18 cellular contexts compared by ENCODE assay signal in the genomic region with DNA sequence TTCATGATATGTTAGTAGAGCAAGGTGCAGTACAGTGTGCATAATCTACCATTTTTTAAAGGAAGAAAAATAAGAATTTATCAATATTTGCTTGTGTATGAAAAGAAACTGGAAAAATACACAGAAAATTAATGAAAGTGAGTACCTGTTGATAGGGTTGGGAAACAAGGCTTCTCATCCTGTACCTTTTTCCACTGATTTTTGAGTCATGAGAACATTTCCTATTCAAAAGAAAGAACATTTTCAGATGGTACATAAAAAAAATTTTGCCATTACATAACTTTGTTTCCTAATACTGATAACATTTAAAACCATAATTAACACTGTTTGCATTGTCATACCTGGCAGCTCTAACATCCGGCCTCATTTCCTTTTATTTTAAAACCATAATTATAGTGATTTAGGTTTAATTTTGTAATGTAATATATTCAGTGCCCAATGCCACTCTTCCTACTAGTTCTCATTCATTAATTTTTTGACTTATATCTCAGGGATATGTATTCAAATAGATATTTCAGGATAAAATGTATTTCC. TPM values are rescaled to one million over a fixed set of nuclear protein-coding genes. Genes with fewer than 3 reads are reported as not detected.
A peak's percentile ranks its signal among the peaks of the same experiment; 100 is the strongest.
DNase-seq lines count a peak whose midpoint lies in the region; ATAC-seq and TF ChIP-seq lines count a peak whose summit lies in the region.
"Had no signal": no experiment of that assay in that cellular context is flagged by ENCODE, and none has a peak within 500 bp of the region (broad histone marks: within the 10 kb centered on the region; RNA-seq: fewer than 3 reads in every experiment).

No MANE protein-coding gene starts in this region.

- H3K4me1 Mint-ChIP-seq in activated naive CD4-positive, alpha-beta T cell treated with anti-CD3 and anti-CD28 coated beads, Interleukin-2, amount 10 ng/mL, durations not matched to agents 7 days and 5 days = peaks cover 49% of the 10 kb centered on the region
- peaks cover 33% of the 10 kb centered on the region for H3K4me1 Mint-ChIP-seq in stimulated activated memory B cell treated with anti-CD40 and anti-IgM and Interleukin-4, amounts not matched to agents 10 μg/mL and 1 μg/mL and 100 μg/mL, for 72 hours
- peaks cover 83% of the 10 kb centered on the region for H3K4me1 Mint-ChIP-seq in CD4-positive, alpha-beta T cell (ENCODE audit: low read depth)

- H3K4me3 ChIP-seq in OCI-LY7 (ENCODE audit: low read depth, low read length, poor library complexity, severe bottlenecking) = no peak overlapping the region
- H3K4me3 ChIP-seq in esophagus muscularis mucosa = no peak overlapping the region

- H3K4me2 ChIP-seq in OCI-LY7 (ENCODE audit: low read length) = peak overlapping the region; percentile 70

- TF ChIP-seq CTCF in OCI-LY7 (conservative IDR thresholded peaks at IDR 0.05; ENCODE audit: low read length) (no peak), esophagus muscularis mucosa (IDR thresholded peaks at IDR 0.05) (no peak)
- no peak for TF ChIP-seq CTCF in CD4-positive, alpha-beta T cell (IDR thresholded peaks at IDR 0.05)

- CTCF ChIA-PET in activated naive CD4-positive, alpha-beta T cell treated with anti-CD3 and anti-CD28 coated beads, Interleukin-2, amount 10 ng/mL, durations not matched to agents 7 days and 5 days (lab: Charles Lee) = interaction anchor here (0.9 to 2.7 kb wide), 5 partner anchors 9 to 27 kb away, joined by 3 to 20 read pairs (median 10); partner anchors contain the start of gene NKTR
- CTCF ChIA-PET in OCI-LY7 (lab: Charles Lee; ENCODE audit: unreplicated experiment) = interaction anchor here (0.9 kb wide), 1 partner anchor 54 kb away, joined by 3 read pairs; no protein-coding TSS in a partner anchor
- CTCF ChIA-PET in CD4-positive, alpha-beta T cell (lab: Charles Lee) = interaction anchor here (0.8 to 2.0 kb wide), 2 partner anchors 14 to 65 kb away, joined by 3 to 5 read pairs; no protein-coding TSS in a partner anchor

- H3K27ac ChIP-seq in OCI-LY7 (ENCODE audit: low read depth, low read length, poor library complexity, severe bottlenecking) (peak overlapping the region; percentile 54), esophagus muscularis mucosa (replicated peaks in 1 of 4) (peak overlapping the region; percentile 49 to 67 (median 62))
- H3K27ac ChIP-seq in CD4-positive, alpha-beta T cell (ENCODE audit: low read depth, low read length) = no peak overlapping the region

- no peak for TF ChIP-seq EP300 in esophagus muscularis mucosa (IDR thresholded peaks at IDR 0.05)

- ATAC-seq in stimulated activated memory B cell treated with anti-CD40 and anti-IgM and Interleukin-4, amounts not matched to agents 10 μg/mL and 1 μg/mL and 100 μg/mL, for 72 hours = no peak
- ATAC-seq in CD4-positive, alpha-beta T cell (ENCODE audit: poor library complexity) = no peak

- H3K27me3 ChIP-seq in esophagus muscularis mucosa = no peaks in the 10 kb centered on the region
- no peaks in the 10 kb centered on the region for H3K27me3 ChIP-seq in CD4-positive, alpha-beta T cell (ENCODE audit: control insufficient read depth, insufficient read depth, low read length)

- no peak overlapping the region for H3K4me3 Mint-ChIP-seq in activated naive CD4-positive, alpha-beta T cell treated with anti-CD3 and anti-CD28 coated beads, Interleukin-2, amount 10 ng/mL, durations not matched to agents 7 days and 5 days
- no peak overlapping the region for H3K4me3 Mint-ChIP-seq in stimulated activated memory B cell treated with anti-CD40 and anti-IgM and Interleukin-4, amounts not matched to agents 10 μg/mL and 1 μg/mL and 100 μg/mL, for 72 hours
- no peak overlapping the region for H3K4me3 Mint-ChIP-seq in CD4-positive, alpha-beta T cell
- H3K4me3 Mint-ChIP-seq: stimulated activated naive B cell treated with anti-CD40 and anti-IgM and Interleukin-4, amounts not matched to agents 10 μg/mL and 1 μg/mL and 100 μg/mL, for 72 hours had no signal

- peak overlapping the region; percentile 7 for H3K27ac Mint-ChIP-seq in activated naive CD4-positive, alpha-beta T cell treated with anti-CD3 and anti-CD28 coated beads, Interleukin-2, amount 10 ng/mL, durations not matched to agents 7 days and 5 days
- H3K27ac Mint-ChIP-seq in stimulated activated memory B cell treated with anti-CD40 and anti-IgM and Interleukin-4, amounts not matched to agents 10 μg/mL and 1 μg/mL and 100 μg/mL, for 72 hours = peak overlapping the region; percentile 48
- H3K27ac Mint-ChIP-seq in CD4-positive, alpha-beta T cell = no peak overlapping the region
- H3K27ac Mint-ChIP-seq: stimulated activated naive B cell treated with anti-CD40 and anti-IgM and Interleukin-4, amounts not matched to agents 10 μg/mL and 1 μg/mL and 100 μg/mL, for 72 hours had no signal

- H3K9me3 ChIP-seq in OCI-LY7 (ENCODE audit: low read length) (no peaks in the 10 kb centered on the region), esophagus muscularis mucosa (no peaks in the 10 kb centered on the region)
- no peaks in the 10 kb centered on the region for H3K9me3 ChIP-seq in CD4-positive, alpha-beta T cell (ENCODE audit: control insufficient read depth, low read length)

- intact Hi-C loops in OCI-LY7 (cut with micrococcal nuclease; ENCODE audit: unreplicated experiment) = no loop called here
- intact Hi-C loops in esophagus muscularis mucosa (cut with DNase I) = no loop called here
- intact Hi-C loops in CD4-positive, alpha-beta T cell (cut with DNase I, micrococcal nuclease) = loop anchor here in 1 of 2 experiments (5.0 kb wide), 1 partner anchor 35 kb away; no protein-coding TSS in a partner anchor

- H3K9me2 ChIP-seq in OCI-LY7 (ENCODE audit: insufficient read depth, low read length) = no peaks in the 10 kb centered on the region

- DNase-seq in activated naive CD4-positive, alpha-beta T cell treated with anti-CD3 and anti-CD28 coated beads, Interleukin-2, amount 10 ng/mL, durations not matched to agents 7 days and 5 days = no peak
- no peak for DNase-seq in activated naive CD4-positive, alpha-beta T cell (lab: John Stamatoyannopoulos, UW)
- DNase-seq in OCI-LY7 (ENCODE audit: low spot score) = no peak
- no peak for DNase-seq in esophagus muscularis mucosa (ENCODE audit: extremely low spot score)
- no peak for DNase-seq in CD4-positive, alpha-beta T cell
- DNase-seq in stimulated activated CD8-positive, alpha-beta memory T cell treated with anti-CD3 and anti-CD28 coated beads, Interleukin-4, amount 100 ng/mL, for 48 hours = no peak
- DNase-seq in amniotic stem cell (lab: John Stamatoyannopoulos, UW) = no peak
- DNase-seq: activated CD4-positive, CD25-positive, alpha-beta regulatory T cell; activated CD8-positive, alpha-beta memory T cell treated with anti-CD3 and anti-CD28 coated beads, Interleukin-2, amount 50 U/mL, for 48 hours; GF-D8; HCEC 1CT; IMR-90; MV-4-11; NCI-H526 treated with DMSO at 0.1 percent for 48 hours; nucleus accumbens; stimulated activated naive B cell treated with anti-CD40 and anti-IgM and Interleukin-4, amounts not matched to agents 10 μg/mL and 1 μg/mL and 100 μg/mL, for 72 hours; SW 1271 had no signal

- peaks cover 93% of the 10 kb centered on the region for H3K36me3 ChIP-seq in OCI-LY7 (ENCODE audit: insufficient read depth, low read length)
- H3K36me3 ChIP-seq in esophagus muscularis mucosa = peaks cover 0 to 7% (median 0%) of the 10 kb centered on the region in 4 donors

- BruUV-seq in OCI-LY7 (replicated peaks; lab: Mats Ljungman, UMichigan) = no TSS peak

- H3K4me1 ChIP-seq in OCI-LY7 (ENCODE audit: insufficient read depth, low read length, poor library complexity, severe bottlenecking) (peaks cover 38% of the 10 kb centered on the region), esophagus muscularis mucosa (peaks cover 52 to 93% (median 72%) of the 10 kb centered on the region in 4 donors)

- WGBS in esophagus muscularis mucosa = 71% methylated on average over 1 of the region's 1 CpG

- peaks cover 35% of the 10 kb centered on the region for H3K36me3 Mint-ChIP-seq in activated naive CD4-positive, alpha-beta T cell treated with anti-CD3 and anti-CD28 coated beads, Interleukin-2, amount 10 ng/mL, durations not matched to agents 7 days and 5 days
- H3K36me3 Mint-ChIP-seq in stimulated activated memory B cell treated with anti-CD40 and anti-IgM and Interleukin-4, amounts not matched to agents 10 μg/mL and 1 μg/mL and 100 μg/mL, for 72 hours = peaks cover 25% of the 10 kb centered on the region
- H3K36me3 Mint-ChIP-seq in CD4-positive, alpha-beta T cell (ENCODE audit: low read depth) = peaks cover 68% of the 10 kb centered on the region

- no peak for TF ChIP-seq POLR2A in esophagus muscularis mucosa (IDR thresholded peaks at IDR 0.05; ENCODE audit: low read depth)

- no peaks in the 10 kb centered on the region for H3K9me3 Mint-ChIP-seq in activated naive CD4-positive, alpha-beta T cell treated with anti-CD3 and anti-CD28 coated beads, Interleukin-2, amount 10 ng/mL, durations not matched to agents 7 days and 5 days
- no peaks in the 10 kb centered on the region for H3K9me3 Mint-ChIP-seq in stimulated activated memory B cell treated with anti-CD40 and anti-IgM and Interleukin-4, amounts not matched to agents 10 μg/mL and 1 μg/mL and 100 μg/mL, for 72 hours
- H3K9me3 Mint-ChIP-seq in CD4-positive, alpha-beta T cell = no peaks in the 10 kb centered on the region
- H3K9me3 Mint-ChIP-seq: stimulated activated naive B cell treated with anti-CD40 and anti-IgM and Interleukin-4, amounts not matched to agents 10 μg/mL and 1 μg/mL and 100 μg/mL, for 72 hours had no signal

- H3K27me3 Mint-ChIP-seq in activated naive CD4-positive, alpha-beta T cell treated with anti-CD3 and anti-CD28 coated beads, Interleukin-2, amount 10 ng/mL, durations not matched to agents 7 days and 5 days = no peaks in the 10 kb centered on the region
- H3K27me3 Mint-ChIP-seq in stimulated activated memory B cell treated with anti-CD40 and anti-IgM and Interleukin-4, amounts not matched to agents 10 μg/mL and 1 μg/mL and 100 μg/mL, for 72 hours = no peaks in the 10 kb centered on the region
- no peaks in the 10 kb centered on the region for H3K27me3 Mint-ChIP-seq in CD4-positive, alpha-beta T cell
- H3K27me3 Mint-ChIP-seq: stimulated activated naive B cell treated with anti-CD40 and anti-IgM and Interleukin-4, amounts not matched to agents 10 μg/mL and 1 μg/mL and 100 μg/mL, for 72 hours had no signal

- no peak overlapping the region for H2AFZ ChIP-seq in OCI-LY7 (ENCODE audit: low read length)

- POLR2A ChIA-PET in OCI-LY7 (lab: Charles Lee) = interaction anchor here (0.9 to 2.4 kb wide), 3 partner anchors 9 to 30 kb away, joined by 3 to 15 read pairs (median 8); partner anchors contain the start of gene SEC22C
- POLR2A ChIA-PET in CD4-positive, alpha-beta T cell (lab: Charles Lee) = interaction anchor here (2.0 to 4.4 kb wide), 2 partner anchors 11 to 30 kb away, joined by 8 to 17 read pairs; partner anchors contain the start of genes NKTR and SEC22C

- peaks cover 37% of the 10 kb centered on the region; the same call in 1 of the 2 replicates for H4K20me1 ChIP-seq in OCI-LY7 (ENCODE audit: insufficient read depth, low read length)

- H3K79me2 ChIP-seq in OCI-LY7 (ENCODE audit: insufficient read depth, low read depth, low read length) = peaks cover 100% of the 10 kb centered on the region

RNA-seq across cellular contexts. Expression of gene NKTR, which starts 11.7 kb away (rescaled TPM):
- total RNA-seq in OCI-LY7 (2014; rRNA removed; shearing (Covaris generic)) = 85.1 and 90.2 TPM in 2 replicates
- total RNA-seq in OCI-LY7 (2022) (154 and 167 TPM in 2 replicates), esophagus muscularis mucosa (10 to 100 TPM; 24.7 to 73.1 (median 36.0) TPM)
- 100 to 1,000 TPM; 236 to 249 TPM for total RNA-seq in CD4-positive, alpha-beta T cell

RNA-seq across cellular contexts. Expression of gene SS18L2, which starts 21.6 kb away (rescaled TPM):
- total RNA-seq in OCI-LY7 (2014; rRNA removed; shearing (Covaris generic)) = 44.1 and 48.9 TPM in 2 replicates
- 58.1 and 66.5 TPM in 2 replicates for total RNA-seq in OCI-LY7 (2022)
- total RNA-seq in esophagus muscularis mucosa = 10 to 100 TPM; 11.1 to 15.6 (median 13.6) TPM
- 10 to 100 TPM; 47.2 to 53.6 TPM for total RNA-seq in CD4-positive, alpha-beta T cell

RNA-seq across cellular contexts. Expression of gene SEC22C, which starts 30.4 kb away (rescaled TPM):
- 30.0 and 33.0 TPM in 2 replicates for total RNA-seq in OCI-LY7 (2014; rRNA removed; shearing (Covaris generic))
- 36.2 and 39.5 TPM in 2 replicates for total RNA-seq in OCI-LY7 (2022)
- total RNA-seq in esophagus muscularis mucosa = 10 to 100 TPM; 52.7 to 62.7 (median 57.9) TPM
- 10 to 100 TPM; 73.6 to 75.4 TPM for total RNA-seq in CD4-positive, alpha-beta T cell

RNA-seq across cellular contexts. Expression of gene ZBTB47, which starts 41.3 kb away (rescaled TPM):
- 0.05 and 0.09 TPM in 2 replicates for total RNA-seq in OCI-LY7 (2014; rRNA removed; shearing (Covaris generic))
- total RNA-seq in OCI-LY7 (2022) (not detected in 2 replicates), esophagus muscularis mucosa (100 to 1,000 TPM in 2 of 4 donors, 10 to 100 TPM in 2; 75.4 to 137 (median 95.7) TPM)
- total RNA-seq in CD4-positive, alpha-beta T cell = under 1 TPM; 0.47 to 0.80 TPM
